In the genomic region with DNA sequence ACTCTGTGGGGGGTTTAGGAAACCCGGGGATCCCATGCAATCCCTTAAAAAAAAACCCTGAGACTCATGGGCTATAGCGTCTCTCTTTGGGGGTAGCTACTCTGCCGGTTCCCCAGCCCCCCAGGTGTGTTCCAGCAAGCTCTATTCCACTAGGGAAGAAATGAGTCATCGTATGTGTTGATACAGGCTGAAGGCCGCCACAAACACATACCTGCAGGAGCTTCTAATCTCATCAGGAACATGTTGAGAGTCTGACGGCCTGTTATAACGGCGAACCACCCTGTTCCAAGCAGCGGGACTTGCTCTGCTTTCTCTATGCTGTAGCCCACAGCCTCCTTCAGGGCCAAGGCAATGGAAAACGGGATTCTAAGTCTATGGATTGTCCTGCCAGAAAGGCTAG, we compare ENCODE assay signal across 1 cellular context.
A peak's percentile ranks its signal among the peaks of the same experiment; 100 is the strongest.
TF ChIP-seq lines count a peak whose summit lies in the region.

No MANE protein-coding gene starts in this region.

TF ChIP-seq in H1, 55 proteins besides CTCF, POLR2A, EP300 and RAD21:
- TF ChIP-seq MAFK (IDR thresholded peaks at IDR 0.05; ENCODE audit: low read depth, low read length) (peak; percentile 18; the same call in 1 of the 2 replicates), ZNF274 (IDR thresholded peaks at IDR 0.05; ENCODE audit: borderline replicate concordance, extremely low read depth, low read length) (no peak)
